8 cellular contexts compared by ENCODE assay signal in the genomic region with DNA sequence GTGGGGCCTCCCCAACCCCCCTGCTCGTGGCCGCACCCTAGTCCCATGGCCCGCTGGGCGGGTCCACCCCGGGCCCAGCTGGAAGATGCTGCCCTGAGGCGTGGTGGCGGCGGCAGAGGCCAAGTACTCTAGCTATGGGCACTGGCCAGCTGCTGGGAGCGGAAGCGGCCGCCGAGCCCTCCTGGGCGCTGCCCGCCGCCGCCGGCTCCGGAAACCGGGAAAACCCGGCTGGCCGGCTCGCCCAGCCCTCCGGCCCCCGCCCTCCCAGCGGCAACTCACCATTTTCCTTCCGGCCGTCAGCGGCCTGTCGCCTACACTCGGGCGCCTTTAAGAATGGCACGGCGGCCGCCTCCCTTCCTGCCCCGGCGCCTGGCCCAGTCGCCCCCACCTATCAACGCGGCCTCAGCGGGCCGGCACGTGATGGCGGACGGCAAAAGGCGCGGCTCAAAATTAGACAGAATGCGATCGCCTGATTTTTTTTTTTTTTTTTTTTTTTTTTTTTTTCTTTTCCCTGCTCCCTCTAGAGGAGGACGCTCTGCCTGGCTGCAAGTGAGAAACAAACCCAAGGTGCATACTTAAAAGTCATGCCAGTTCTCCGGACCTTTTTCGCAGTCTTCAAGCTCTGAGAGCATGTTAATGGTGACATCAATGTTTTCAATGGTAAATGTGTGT.
A peak's percentile ranks its signal among the peaks of the same experiment; 100 is the strongest.
DNase-seq lines count a peak whose midpoint lies in the region; ATAC-seq lines count a peak whose summit lies in the region.

GMFB (minus strand) TSS at position 335 of the 672 bp plus-strand sequence; CDS start at position 282, 53 bp downstream.

- peak; percentile 91 for ATAC-seq in GM19468 (IDR thresholded peaks at IDR 0.05; ENCODE audit: extremely low read depth, unreplicated experiment)

- DNase-seq in COLO829 (ENCODE audit: low spot score) (peak; percentile 91), HS-5 (ENCODE audit: low read depth) (peak; percentile 65), NK-92 (lab: John Stamatoyannopoulos, UW; ENCODE audit: unreplicated experiment) (peak; percentile 20), medulla oblongata (ENCODE audit: extremely low spot score) (peak; percentile 89)
- DNase-seq in activated CD8-positive, alpha-beta memory T cell treated with anti-CD3 and anti-CD28 coated beads for 1 hour (ENCODE audit: extremely low read depth in 1 of 2, low read depth in 1 of 2), result peak; percentile 66 to 83
- peak; percentile 82 for DNase-seq in effector CD8-positive, alpha-beta T cell (lab: John Stamatoyannopoulos, UW)
- DNase-seq in stimulated activated CD8-positive, alpha-beta memory T cell treated with anti-CD3 and anti-CD28 coated beads, Interleukin-12 subunit alpha, Interleukin-12 subunit beta, amount 100 ng/mL, for 1 hour (ENCODE audit: low read depth), result peak; percentile 79

Comparison
In these comparisons a context has a peak if more than half of its experiments do, and no peak if none do; other contexts are left out.
1. Peak in every context shown above with its lines: DNase-seq and ATAC-seq.
2. DNase-seq: peak in every context shown above with its lines; median percentile 91 in COLO829; 89 in medulla oblongata; 82 in effector CD8-positive, alpha-beta T cell; 79 in stimulated activated CD8-positive, alpha-beta memory T cell treated with anti-CD3 and anti-CD28 coated beads, Interleukin-12 subunit alpha, Interleukin-12 subunit beta, amount 100 ng/mL, for 1 hour; 74 in activated CD8-positive, alpha-beta memory T cell treated with anti-CD3 and anti-CD28 coated beads for 1 hour; 65 in HS-5; 20 in NK-92.